ENCODE assay signal across 8 cellular contexts in genomic region chr1:241518447-241519307, GRCh38. TPM values are rescaled to one million over a fixed set of nuclear protein-coding genes. Genes with fewer than 3 reads are reported as not detected.
DNase-seq lines count a peak whose midpoint lies in the region; ATAC-seq and TF ChIP-seq lines count a peak whose summit lies in the region.

No MANE protein-coding gene starts in this region.

- peak overlapping the region; percentile 83 for H3K4me3 Mint-ChIP-seq in activated CD4-positive, alpha-beta memory T cell treated with anti-CD3 and anti-CD28 coated beads, Interleukin-2, amount 10 ng/mL, durations not matched to agents 7 days and 5 days
- peak overlapping the region; percentile 93 for H3K4me3 Mint-ChIP-seq in neural crest cell

- peak overlapping the region; percentile 70 for H3K27ac Mint-ChIP-seq in activated CD4-positive, alpha-beta memory T cell treated with anti-CD3 and anti-CD28 coated beads, Interleukin-2, amount 10 ng/mL, durations not matched to agents 7 days and 5 days
- peak overlapping the region; percentile 77 for H3K27ac Mint-ChIP-seq in neural crest cell (ENCODE audit: unreplicated experiment)

- CTCF ChIA-PET in activated CD4-positive, alpha-beta memory T cell treated with anti-CD3 and anti-CD28 coated beads, Interleukin-2, amount 10 ng/mL, durations not matched to agents 7 days and 5 days (lab: Charles Lee) = interaction anchor here (0.6 to 1.4 kb wide), 3 partner anchors 35 to 786 kb away, joined by 3 read pairs; no protein-coding TSS in a partner anchor

- DNase-seq in G401 (ENCODE audit: low spot score) (peak; percentile 39), HuH-7 (ENCODE audit: low spot score) (peak; percentile 10), foreskin fibroblast (peak in 1 of 2 donors; percentile 46), neural crest cell (ENCODE audit: low read depth, low spot score) (peak; percentile 22), MV-4-11 (lab: John Stamatoyannopoulos, UW) (no peak), NCI-H510A treated with DMSO at 0.1 percent for 48 hours (lab: John Stamatoyannopoulos, UW) (no peak)
- DNase-seq in activated CD4-positive, alpha-beta memory T cell treated with anti-CD3 and anti-CD28 coated beads, Interleukin-2, amount 10 ng/mL, durations not matched to agents 7 days and 5 days = no peak

- no peak for TF ChIP-seq CTCF in foreskin fibroblast (IDR thresholded peaks at IDR 0.05; ENCODE audit: low read depth, low read length)
- no peak for TF ChIP-seq CTCF in neural crest cell (conservative IDR thresholded peaks at IDR 0.05)

- peaks cover 15% of the 10 kb centered on the region for H3K36me3 Mint-ChIP-seq in activated CD4-positive, alpha-beta memory T cell treated with anti-CD3 and anti-CD28 coated beads, Interleukin-2, amount 10 ng/mL, durations not matched to agents 7 days and 5 days (ENCODE audit: low read depth)
- H3K36me3 Mint-ChIP-seq in neural crest cell (ENCODE audit: low read depth) = peaks cover 8% of the 10 kb centered on the region

- POLR2A ChIA-PET in activated CD4-positive, alpha-beta memory T cell treated with anti-CD3 and anti-CD28 coated beads, Interleukin-2, amount 10 ng/mL, durations not matched to agents 7 days and 5 days (lab: Charles Lee) = interaction anchor here (0.7 to 2.8 kb wide), 12 partner anchors 9 to 1799 kb away, joined by 3 to 10 read pairs (median 4); partner anchors contain the start of genes CEP170, CHML, EXO1 and OPN3

- ATAC-seq in GM21576 (IDR thresholded peaks at IDR 0.05; ENCODE audit: unreplicated experiment) = peak; percentile 29

- in situ Hi-C loops in G401 (cut with HindIII; ENCODE audit: low sequenced_read_pairs) = no loop called here

- H3K27me3 Mint-ChIP-seq in activated CD4-positive, alpha-beta memory T cell treated with anti-CD3 and anti-CD28 coated beads, Interleukin-2, amount 10 ng/mL, durations not matched to agents 7 days and 5 days = peaks cover 19% of the 10 kb centered on the region
- H3K27me3 Mint-ChIP-seq in neural crest cell (ENCODE audit: low read depth) = peaks cover 21% of the 10 kb centered on the region

- H3K4me1 Mint-ChIP-seq in activated CD4-positive, alpha-beta memory T cell treated with anti-CD3 and anti-CD28 coated beads, Interleukin-2, amount 10 ng/mL, durations not matched to agents 7 days and 5 days = peaks cover 29% of the 10 kb centered on the region
- peaks cover 32% of the 10 kb centered on the region for H3K4me1 Mint-ChIP-seq in neural crest cell

- H3K9me3 Mint-ChIP-seq in activated CD4-positive, alpha-beta memory T cell treated with anti-CD3 and anti-CD28 coated beads, Interleukin-2, amount 10 ng/mL, durations not matched to agents 7 days and 5 days = no peaks in the 10 kb centered on the region
- no peaks in the 10 kb centered on the region for H3K9me3 Mint-ChIP-seq in neural crest cell

- H3K4me3 ChIP-seq in foreskin fibroblast (ENCODE audit: low read depth in 1 of 2, low read length in 2 of 2) = peak overlapping the region; percentile 80 to 93

RNA-seq across cellular contexts. Expression of gene FH, which starts 0.9 kb away (rescaled TPM):
- total RNA-seq in G401 (2014; rRNA removed; shearing (Covaris generic)) = 126 and 145 TPM in 2 replicates
- total RNA-seq in activated CD4-positive, alpha-beta memory T cell treated with anti-CD3 and anti-CD28 coated beads, Interleukin-2, amount 10 ng/mL, durations not matched to agents 7 days and 5 days = 10 to 100 TPM; 56.6 to 58.8 TPM
- total RNA-seq in neural crest cell = 91.4 and 93.2 TPM in 2 replicates

RNA-seq across cellular contexts. Expression of gene KMO, which starts 13.5 kb away (rescaled TPM):
- not detected in 2 replicates for total RNA-seq in G401 (2014; rRNA removed; shearing (Covaris generic))
- not detected for total RNA-seq in activated CD4-positive, alpha-beta memory T cell treated with anti-CD3 and anti-CD28 coated beads, Interleukin-2, amount 10 ng/mL, durations not matched to agents 7 days and 5 days
- total RNA-seq in neural crest cell = not detected in 2 replicates

Comparison
In these comparisons a context has a peak if more than half of its experiments do, and no peak if none do; other contexts are left out.
1. DNase-seq: peak in G401 (single experiment), HuH-7 (single experiment) and neural crest cell (single experiment); none in activated CD4-positive, alpha-beta memory T cell treated with anti-CD3 and anti-CD28 coated beads, Interleukin-2, amount 10 ng/mL, durations not matched to agents 7 days and 5 days (single experiment), MV-4-11 (single experiment) and NCI-H510A treated with DMSO at 0.1 percent for 48 hours (single experiment).